In the genomic region with DNA sequence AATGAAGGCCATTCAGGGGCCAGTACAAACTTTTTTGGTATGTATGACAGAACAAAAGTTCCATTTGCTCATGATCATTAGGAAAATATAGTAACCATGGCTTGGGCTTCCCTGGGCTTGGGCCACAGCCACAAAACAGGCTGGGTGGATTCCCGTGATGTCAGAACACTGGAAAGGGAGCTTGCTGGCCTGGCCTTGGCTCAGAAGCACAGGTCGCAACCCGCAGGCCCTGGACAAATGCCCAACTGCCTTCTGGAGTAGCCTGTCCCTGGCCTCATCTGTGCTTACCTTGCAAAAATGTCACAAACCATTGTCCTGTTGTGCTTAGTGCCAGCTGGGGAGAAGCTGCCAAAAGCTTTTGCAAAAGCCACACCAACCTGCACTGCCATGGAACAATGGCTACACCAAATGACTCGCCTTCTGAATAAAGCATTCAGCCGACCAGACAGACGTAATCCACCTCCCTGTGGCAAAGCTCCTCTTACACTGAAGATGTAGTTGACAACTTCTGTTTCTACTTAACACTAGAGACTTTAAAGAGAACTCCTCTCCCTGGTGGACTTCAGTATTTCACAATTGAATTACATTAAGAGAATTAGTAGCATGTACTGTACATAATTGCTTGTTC, we compare ENCODE assay signal across 10 cellular contexts.
DNase-seq lines count a peak whose midpoint lies in the region; ATAC-seq, FAIRE-seq and TF ChIP-seq lines count a peak whose summit lies in the region.
"Had no signal": no experiment of that assay in that cellular context is flagged by ENCODE, and none has a peak within 500 bp of the region (broad histone marks: within the 10 kb centered on the region; RNA-seq: fewer than 3 reads in every experiment).

No MANE protein-coding gene starts in this region.

- DNase-seq in MV-4-11 (lab: John Stamatoyannopoulos, UW): peak; percentile 79
- DNase-seq in astrocyte of the spinal cord (ENCODE audit: low read depth, low spot score): peak; percentile 79
- DNase-seq in kidney: peak; percentile 89
- no peak for DNase-seq in GM19239 (ENCODE audit: insufficient read length, low spot score)
- DNase-seq in NCI-H1694 treated with DMSO at 0.1 percent for 48 hours (lab: John Stamatoyannopoulos, UW): no peak
- DNase-seq in HTR-8/SVneo (ENCODE audit: insufficient read length, low spot score): no peak
- DNase-seq: activated CD4-positive, alpha-beta memory T cell treated with anti-CD3 and anti-CD28 coated beads, Interleukin-2, amount 10 ng/mL, durations not matched to agents 7 days and 5 days; NCI-H774 had no signal

- H3K9me3 Mint-ChIP-seq in stimulated activated memory B cell treated with anti-CD40 and anti-IgM and Interleukin-4, amounts not matched to agents 10 μg/mL and 1 μg/mL and 100 μg/mL, for 72 hours: no peaks in the 10 kb centered on the region
- H3K9me3 Mint-ChIP-seq: activated CD4-positive, alpha-beta memory T cell treated with anti-CD3 and anti-CD28 coated beads, Interleukin-2, amount 10 ng/mL, durations not matched to agents 7 days and 5 days had no signal

- no peak for TF ChIP-seq CTCF in astrocyte of the spinal cord (IDR thresholded peaks at IDR 0.05; ENCODE audit: low read depth, low read length)
- no peak for TF ChIP-seq CTCF in kidney (IDR thresholded peaks at IDR 0.05; ENCODE audit: borderline replicate concordance, extremely low read depth, insufficient read depth)

- no peak for ATAC-seq in stimulated activated memory B cell treated with anti-CD40 and anti-IgM and Interleukin-4, amounts not matched to agents 10 μg/mL and 1 μg/mL and 100 μg/mL, for 72 hours
- ATAC-seq in HG02798 (IDR thresholded peaks at IDR 0.05; ENCODE audit: poor library complexity, unreplicated experiment): no peak

- H3K36me3 ChIP-seq in kidney (ENCODE audit: control insufficient read depth in 1 of 2, insufficient read depth in 2 of 2, low read length in 2 of 2): no peaks in the 10 kb centered on the region

- no peak for FAIRE-seq in kidney (lab: Jason Lieb, UNC)
- no peak for FAIRE-seq in GM19239 (lab: Jason Lieb, UNC)
- no peak for FAIRE-seq in HTR-8/SVneo (lab: Jason Lieb, UNC)

- H3K36me3 Mint-ChIP-seq in stimulated activated memory B cell treated with anti-CD40 and anti-IgM and Interleukin-4, amounts not matched to agents 10 μg/mL and 1 μg/mL and 100 μg/mL, for 72 hours: peaks cover 53% of the 10 kb centered on the region

- peak overlapping the region in 1 of 2 donors; percentile 7 for H3K27ac ChIP-seq in kidney (ENCODE audit: low read depth in 2 of 2, low read length in 2 of 2)

- H3K27me3 Mint-ChIP-seq in stimulated activated memory B cell treated with anti-CD40 and anti-IgM and Interleukin-4, amounts not matched to agents 10 μg/mL and 1 μg/mL and 100 μg/mL, for 72 hours: no peaks in the 10 kb centered on the region
- H3K27me3 Mint-ChIP-seq: activated CD4-positive, alpha-beta memory T cell treated with anti-CD3 and anti-CD28 coated beads, Interleukin-2, amount 10 ng/mL, durations not matched to agents 7 days and 5 days had no signal

- H3K4me3 Mint-ChIP-seq in stimulated activated memory B cell treated with anti-CD40 and anti-IgM and Interleukin-4, amounts not matched to agents 10 μg/mL and 1 μg/mL and 100 μg/mL, for 72 hours: no peak overlapping the region
- H3K4me3 Mint-ChIP-seq: activated CD4-positive, alpha-beta memory T cell treated with anti-CD3 and anti-CD28 coated beads, Interleukin-2, amount 10 ng/mL, durations not matched to agents 7 days and 5 days had no signal

- peak overlapping the region; percentile 35 for H3K27ac Mint-ChIP-seq in stimulated activated memory B cell treated with anti-CD40 and anti-IgM and Interleukin-4, amounts not matched to agents 10 μg/mL and 1 μg/mL and 100 μg/mL, for 72 hours
- H3K27ac Mint-ChIP-seq: activated CD4-positive, alpha-beta memory T cell treated with anti-CD3 and anti-CD28 coated beads, Interleukin-2, amount 10 ng/mL, durations not matched to agents 7 days and 5 days had no signal

- H3K4me1 Mint-ChIP-seq in stimulated activated memory B cell treated with anti-CD40 and anti-IgM and Interleukin-4, amounts not matched to agents 10 μg/mL and 1 μg/mL and 100 μg/mL, for 72 hours: peaks cover 64% of the 10 kb centered on the region

- intact Hi-C loops in kidney (cut with DNase I): loop anchor here (10.0 kb wide), 1 partner anchor 200 kb away; no protein-coding TSS in a partner anchor

- H3K4me3 ChIP-seq in astrocyte of the spinal cord (ENCODE audit: low read depth, low read length) (no peak overlapping the region), kidney (ENCODE audit: low read length in 2 of 2) (no peak overlapping the region)

- no peaks in the 10 kb centered on the region for H3K9me3 ChIP-seq in kidney (ENCODE audit: control insufficient read depth in 1 of 2, low read length in 2 of 2)

- H3K4me1 ChIP-seq in kidney (ENCODE audit: control insufficient read depth in 1 of 2, insufficient read depth in 1 of 2, low read depth in 1 of 2, low read length in 2 of 2): peaks cover 5 to 8% of the 10 kb centered on the region in 2 donors

- in situ Hi-C loops in astrocyte of the spinal cord (cut with HindIII; ENCODE audit: low sequenced_read_pairs): no loop called here

- H3K9ac ChIP-seq in kidney (ENCODE audit: low read length in 2 of 2): no peak overlapping the region

Comparison
In these comparisons a context has a peak if more than half of its experiments do, and no peak if none do; other contexts are left out.
1. DNase-seq: peak in MV-4-11 (single experiment), astrocyte of the spinal cord (single experiment) and kidney (single experiment); none in GM19239 (single experiment), NCI-H1694 treated with DMSO at 0.1 percent for 48 hours (single experiment) and HTR-8/SVneo (single experiment).